8 cellular contexts compared by ENCODE assay signal in the genomic region with DNA sequence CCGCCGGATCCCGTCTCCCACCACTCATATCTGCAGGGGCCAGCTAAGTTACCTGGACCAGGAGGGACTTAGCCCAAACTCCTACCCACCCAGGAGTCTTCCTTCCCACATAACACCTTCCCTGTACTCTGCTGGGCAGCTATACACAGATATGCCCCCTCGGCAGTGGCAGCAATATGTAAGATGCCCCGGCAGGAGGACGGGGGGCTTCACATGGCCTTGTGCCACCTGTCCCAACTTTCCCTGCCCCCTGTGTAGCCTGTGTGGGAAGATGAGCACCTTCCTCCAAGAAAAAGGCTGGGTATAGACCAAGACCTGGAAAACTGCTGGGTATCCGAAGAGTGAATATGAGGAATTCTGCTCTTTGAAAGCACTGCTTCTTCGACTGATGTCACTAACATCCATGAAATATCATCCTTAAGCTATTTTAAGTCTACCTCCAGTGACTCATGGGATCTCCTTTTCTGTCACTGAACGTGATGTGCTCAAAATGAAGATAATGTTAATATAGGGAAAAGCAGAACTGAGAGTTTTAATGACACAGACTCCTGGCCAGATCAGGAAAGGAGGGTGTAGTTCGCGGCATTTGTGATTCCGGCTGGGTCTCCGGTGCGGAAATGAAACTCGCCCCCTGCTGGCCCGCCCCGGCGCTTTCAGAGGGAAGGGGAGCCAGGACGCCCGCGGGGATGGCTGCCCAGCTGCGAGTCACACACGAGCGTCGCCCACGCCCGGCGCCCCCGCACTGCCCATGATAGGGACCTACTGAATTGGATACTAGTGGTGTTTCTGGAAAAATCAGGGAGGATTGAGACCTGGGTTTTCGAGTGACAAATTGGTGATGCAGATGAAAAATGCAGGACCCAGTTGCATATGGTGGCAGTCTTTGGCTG.
A peak's percentile ranks its signal among the peaks of the same experiment; 100 is the strongest.
DNase-seq lines count a peak whose midpoint lies in the region; ATAC-seq and TF ChIP-seq lines count a peak whose summit lies in the region.

No MANE protein-coding gene starts in this region.

- H3K9me3 ChIP-seq in osteoblast (ENCODE audit: low read depth, low read length) = no peaks in the 10 kb centered on the region
- H3K9me3 ChIP-seq in thymus (ENCODE audit: control insufficient read depth) = no peaks in the 10 kb centered on the region

- peak overlapping the region; percentile 90 for H3K4me2 ChIP-seq in osteoblast (ENCODE audit: insufficient read depth, low read length)

- H4K20me1 ChIP-seq in osteoblast (ENCODE audit: insufficient read depth, low read length) = no peaks in the 10 kb centered on the region

- peak; percentile 56 for TF ChIP-seq CTCF in AG10803 (conservative IDR thresholded peaks at IDR 0.05; ENCODE audit: low read length)
- peak; percentile 70 for TF ChIP-seq CTCF in osteoblast (IDR thresholded peaks at IDR 0.05; ENCODE audit: extremely low read depth, low read depth, low read length)

- H3K36me3 ChIP-seq in osteoblast (ENCODE audit: insufficient read depth, low read length) (no peaks in the 10 kb centered on the region), thymus (ENCODE audit: control insufficient read depth, insufficient read depth) (no peaks in the 10 kb centered on the region)

- H3K27me3 ChIP-seq in osteoblast (ENCODE audit: insufficient read depth, low read length) (peaks cover 4% of the 10 kb centered on the region), thymus (ENCODE audit: control insufficient read depth, insufficient read depth) (no peaks in the 10 kb centered on the region)

- H3K79me2 ChIP-seq in osteoblast (ENCODE audit: insufficient read depth, low read length) = no peaks in the 10 kb centered on the region

- DNase-seq in AG10803 (ENCODE audit: low read depth) (peak; percentile 11), RPMI7951 (ENCODE audit: low read depth) (peak; percentile 66), foreskin melanocyte (peak; percentile 35), osteoblast (ENCODE audit: insufficient read length, low spot score, missing footprints) (peak; percentile 71)
- DNase-seq in activated effector memory CD4-positive, alpha-beta T cell treated with Interleukin-2 at 50 U/mL for 16 hours = peak; percentile 46

- H3K4me3 ChIP-seq in AG10803 (ENCODE audit: low read length) (peak overlapping the region; percentile 35), osteoblast (ENCODE audit: insufficient read depth, low read length) (peak overlapping the region; percentile 62), thymus (ENCODE audit: low read length) (peak overlapping the region; percentile 16)

- ATAC-seq in GM18909 (IDR thresholded peaks at IDR 0.05; ENCODE audit: poor library complexity, unreplicated experiment) (peak; percentile 59), HG03135 (IDR thresholded peaks at IDR 0.05; ENCODE audit: unreplicated experiment) (peak; percentile 57)

- H3K4me1 ChIP-seq in osteoblast (ENCODE audit: insufficient read depth, low read length) (peaks cover 9% of the 10 kb centered on the region), thymus (ENCODE audit: control insufficient read depth, insufficient read depth, low read length) (peaks cover 12% of the 10 kb centered on the region)

- H3K27ac ChIP-seq in osteoblast (ENCODE audit: low read depth, low read length) (no peak overlapping the region), thymus (ENCODE audit: low read depth) (no peak overlapping the region)

- H2AFZ ChIP-seq in osteoblast (ENCODE audit: low read length) = peak overlapping the region; percentile 80

- whole genome bisulfite sequencing in thymus = 18% methylated on average over 30 of the region's 30 CpGs

Comparison
In these comparisons a context has a peak if more than half of its experiments do, and no peak if none do; other contexts are left out.
1. DNase-seq: peak in every context shown above with its lines; median percentile 71 in osteoblast; 66 in RPMI7951; 46 in activated effector memory CD4-positive, alpha-beta T cell treated with Interleukin-2 at 50 U/mL for 16 hours; 35 in foreskin melanocyte; 11 in AG10803.